In genomic region chr1:56450004-56450666, GRCh38 we compare ENCODE assay signal across 1 cellular context.
TF ChIP-seq lines count a peak whose summit lies in the region.

No MANE protein-coding gene starts in this region.

TF ChIP-seq in HepG2, 621 proteins besides CTCF, POLR2A, EP300 and RAD21 (continued from another document and continues in another):
- TF ChIP-seq, protein P1, sequence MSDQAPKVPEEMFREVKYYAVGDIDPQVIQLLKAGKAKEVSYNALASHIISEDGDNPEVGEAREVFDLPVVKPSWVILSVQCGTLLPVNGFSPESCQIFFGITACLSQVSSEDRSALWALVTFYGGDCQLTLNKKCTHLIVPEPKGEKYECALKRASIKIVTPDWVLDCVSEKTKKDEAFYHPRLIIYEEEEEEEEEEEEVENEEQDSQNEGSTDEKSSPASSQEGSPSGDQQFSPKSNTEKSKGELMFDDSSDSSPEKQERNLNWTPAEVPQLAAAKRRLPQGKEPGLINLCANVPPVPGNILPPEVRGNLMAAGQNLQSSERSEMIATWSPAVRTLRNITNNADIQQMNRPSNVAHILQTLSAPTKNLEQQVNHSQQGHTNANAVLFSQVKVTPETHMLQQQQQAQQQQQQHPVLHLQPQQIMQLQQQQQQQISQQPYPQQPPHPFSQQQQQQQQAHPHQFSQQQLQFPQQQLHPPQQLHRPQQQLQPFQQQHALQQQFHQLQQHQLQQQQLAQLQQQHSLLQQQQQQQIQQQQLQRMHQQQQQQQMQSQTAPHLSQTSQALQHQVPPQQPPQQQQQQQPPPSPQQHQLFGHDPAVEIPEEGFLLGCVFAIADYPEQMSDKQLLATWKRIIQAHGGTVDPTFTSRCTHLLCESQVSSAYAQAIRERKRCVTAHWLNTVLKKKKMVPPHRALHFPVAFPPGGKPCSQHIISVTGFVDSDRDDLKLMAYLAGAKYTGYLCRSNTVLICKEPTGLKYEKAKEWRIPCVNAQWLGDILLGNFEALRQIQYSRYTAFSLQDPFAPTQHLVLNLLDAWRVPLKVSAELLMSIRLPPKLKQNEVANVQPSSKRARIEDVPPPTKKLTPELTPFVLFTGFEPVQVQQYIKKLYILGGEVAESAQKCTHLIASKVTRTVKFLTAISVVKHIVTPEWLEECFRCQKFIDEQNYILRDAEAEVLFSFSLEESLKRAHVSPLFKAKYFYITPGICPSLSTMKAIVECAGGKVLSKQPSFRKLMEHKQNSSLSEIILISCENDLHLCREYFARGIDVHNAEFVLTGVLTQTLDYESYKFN (CRISPR knock-in tag; conservative IDR thresholded peaks at IDR 0.05) = peak; percentile 56
- no peak for TF ChIP-seq CCAR2 (optimal IDR thresholded peaks at IDR 0.05; ENCODE audit: low read depth, low read length)
- no peak for TF ChIP-seq MYC (CRISPR knock-in tag; IDR thresholded peaks at IDR 0.05; ENCODE audit: borderline replicate concordance)
- no peak for TF ChIP-seq ZNF557 (CRISPR knock-in tag; IDR thresholded peaks at IDR 0.05)
- TF ChIP-seq MED8 (CRISPR knock-in tag; IDR thresholded peaks at IDR 0.05; ENCODE audit: insufficient replicate concordance) = no peak
- no peak for TF ChIP-seq ZHX2 (IDR thresholded peaks at IDR 0.05; ENCODE audit: low read depth)
- no peak for TF ChIP-seq ZHX2 (CRISPR knock-in tag; IDR thresholded peaks at IDR 0.05; ENCODE audit: borderline replicate concordance)
- no peak for TF ChIP-seq ZNF441 (CRISPR knock-in tag; IDR thresholded peaks at IDR 0.05; ENCODE audit: borderline replicate concordance)
- 0 out of 2 replicates have a peak, but pooled peaks have one; percentile 21 for TF ChIP-seq ZNF746 (CRISPR knock-in tag; IDR thresholded peaks at IDR 0.05)
- no peak for TF ChIP-seq RFXANK (CRISPR knock-in tag; IDR thresholded peaks at IDR 0.05)
- no peak for TF ChIP-seq SATB2 (CRISPR knock-in tag; IDR thresholded peaks at IDR 0.05)
- peak; percentile 39; the same call in 1 of the 2 replicates for TF ChIP-seq SP4 (CRISPR knock-in tag; IDR thresholded peaks at IDR 0.05)
- no peak for TF ChIP-seq ZNF83 (CRISPR knock-in tag; IDR thresholded peaks at IDR 0.05; ENCODE audit: borderline replicate concordance)
- TF ChIP-seq KDM4B (CRISPR knock-in tag; IDR thresholded peaks at IDR 0.05) = no peak
- TF ChIP-seq, protein P2, sequence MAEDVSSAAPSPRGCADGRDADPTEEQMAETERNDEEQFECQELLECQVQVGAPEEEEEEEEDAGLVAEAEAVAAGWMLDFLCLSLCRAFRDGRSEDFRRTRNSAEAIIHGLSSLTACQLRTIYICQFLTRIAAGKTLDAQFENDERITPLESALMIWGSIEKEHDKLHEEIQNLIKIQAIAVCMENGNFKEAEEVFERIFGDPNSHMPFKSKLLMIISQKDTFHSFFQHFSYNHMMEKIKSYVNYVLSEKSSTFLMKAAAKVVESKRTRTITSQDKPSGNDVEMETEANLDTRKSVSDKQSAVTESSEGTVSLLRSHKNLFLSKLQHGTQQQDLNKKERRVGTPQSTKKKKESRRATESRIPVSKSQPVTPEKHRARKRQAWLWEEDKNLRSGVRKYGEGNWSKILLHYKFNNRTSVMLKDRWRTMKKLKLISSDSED (CRISPR knock-in tag; IDR thresholded peaks at IDR 0.05) = no peak
- no peak for TF ChIP-seq TARDBP (CRISPR knock-in tag; IDR thresholded peaks at IDR 0.05)
- TF ChIP-seq FOXA3 (CRISPR knock-in tag; IDR thresholded peaks at IDR 0.05) = peak; percentile 29
- TF ChIP-seq, protein P3, sequence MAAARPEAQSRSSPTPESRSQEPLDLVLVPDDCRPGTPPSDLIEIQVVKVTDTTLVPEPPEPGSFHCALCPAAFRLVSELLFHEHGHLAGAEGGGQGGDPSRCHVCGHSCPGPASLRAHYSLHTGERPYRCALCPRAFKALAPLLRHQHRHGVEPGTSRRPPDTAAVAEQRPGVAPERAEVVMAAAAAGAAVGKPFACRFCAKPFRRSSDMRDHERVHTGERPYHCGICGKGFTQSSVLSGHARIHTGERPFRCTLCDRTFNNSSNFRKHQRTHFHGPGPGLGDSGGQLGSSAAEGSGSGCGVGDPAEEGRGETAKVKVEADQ (CRISPR knock-in tag; IDR thresholded peaks at IDR 0.05; ENCODE audit: borderline replicate concordance) = no peak
- TF ChIP-seq ISL2 (CRISPR knock-in tag; IDR thresholded peaks at IDR 0.05) = no peak
- TF ChIP-seq NFKBIZ (CRISPR knock-in tag; IDR thresholded peaks at IDR 0.05) = no peak
- no peak for TF ChIP-seq DMAP1 (CRISPR knock-in tag; IDR thresholded peaks at IDR 0.05)
- no peak for TF ChIP-seq HIVEP1 (CRISPR knock-in tag; IDR thresholded peaks at IDR 0.05)
- TF ChIP-seq, protein P4, sequence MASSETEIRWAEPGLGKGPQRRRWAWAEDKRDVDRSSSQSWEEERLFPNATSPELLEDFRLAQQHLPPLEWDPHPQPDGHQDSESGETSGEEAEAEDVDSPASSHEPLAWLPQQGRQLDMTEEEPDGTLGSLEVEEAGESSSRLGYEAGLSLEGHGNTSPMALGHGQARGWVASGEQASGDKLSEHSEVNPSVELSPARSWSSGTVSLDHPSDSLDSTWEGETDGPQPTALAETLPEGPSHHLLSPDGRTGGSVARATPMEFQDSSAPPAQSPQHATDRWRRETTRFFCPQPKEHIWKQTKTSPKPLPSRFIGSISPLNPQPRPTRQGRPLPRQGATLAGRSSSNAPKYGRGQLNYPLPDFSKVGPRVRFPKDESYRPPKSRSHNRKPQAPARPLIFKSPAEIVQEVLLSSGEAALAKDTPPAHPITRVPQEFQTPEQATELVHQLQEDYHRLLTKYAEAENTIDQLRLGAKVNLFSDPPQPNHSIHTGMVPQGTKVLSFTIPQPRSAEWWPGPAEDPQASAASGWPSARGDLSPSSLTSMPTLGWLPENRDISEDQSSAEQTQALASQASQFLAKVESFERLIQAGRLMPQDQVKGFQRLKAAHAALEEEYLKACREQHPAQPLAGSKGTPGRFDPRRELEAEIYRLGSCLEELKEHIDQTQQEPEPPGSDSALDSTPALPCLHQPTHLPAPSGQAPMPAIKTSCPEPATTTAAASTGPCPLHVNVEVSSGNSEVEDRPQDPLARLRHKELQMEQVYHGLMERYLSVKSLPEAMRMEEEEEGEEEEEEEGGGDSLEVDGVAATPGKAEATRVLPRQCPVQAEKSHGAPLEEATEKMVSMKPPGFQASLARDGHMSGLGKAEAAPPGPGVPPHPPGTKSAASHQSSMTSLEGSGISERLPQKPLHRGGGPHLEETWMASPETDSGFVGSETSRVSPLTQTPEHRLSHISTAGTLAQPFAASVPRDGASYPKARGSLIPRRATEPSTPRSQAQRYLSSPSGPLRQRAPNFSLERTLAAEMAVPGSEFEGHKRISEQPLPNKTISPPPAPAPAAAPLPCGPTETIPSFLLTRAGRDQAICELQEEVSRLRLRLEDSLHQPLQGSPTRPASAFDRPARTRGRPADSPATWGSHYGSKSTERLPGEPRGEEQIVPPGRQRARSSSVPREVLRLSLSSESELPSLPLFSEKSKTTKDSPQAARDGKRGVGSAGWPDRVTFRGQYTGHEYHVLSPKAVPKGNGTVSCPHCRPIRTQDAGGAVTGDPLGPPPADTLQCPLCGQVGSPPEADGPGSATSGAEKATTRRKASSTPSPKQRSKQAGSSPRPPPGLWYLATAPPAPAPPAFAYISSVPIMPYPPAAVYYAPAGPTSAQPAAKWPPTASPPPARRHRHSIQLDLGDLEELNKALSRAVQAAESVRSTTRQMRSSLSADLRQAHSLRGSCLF (CRISPR knock-in tag; IDR thresholded peaks at IDR 0.05; ENCODE audit: borderline replicate concordance) = no peak
- TF ChIP-seq BATF2 (CRISPR knock-in tag; IDR thresholded peaks at IDR 0.05) = no peak
- no peak for TF ChIP-seq ZNF230 (CRISPR knock-in tag; IDR thresholded peaks at IDR 0.05)
- no peak for TF ChIP-seq ZBTB39 (CRISPR knock-in tag; IDR thresholded peaks at IDR 0.05)
- TF ChIP-seq CENPBD1 (CRISPR knock-in tag; IDR thresholded peaks at IDR 0.05; ENCODE audit: borderline replicate concordance, low read depth) = no peak
- TF ChIP-seq TFE3 (CRISPR knock-in tag; IDR thresholded peaks at IDR 0.05) = no peak
- no peak for TF ChIP-seq ZNF607 (CRISPR knock-in tag; IDR thresholded peaks at IDR 0.05; ENCODE audit: borderline replicate concordance)
- TF ChIP-seq SMAD1 (CRISPR knock-in tag; IDR thresholded peaks at IDR 0.05; ENCODE audit: borderline replicate concordance, low read depth) = no peak
- no peak for TF ChIP-seq ZSCAN12 (CRISPR knock-in tag; IDR thresholded peaks at IDR 0.05)
- no peak for TF ChIP-seq GPN1 (CRISPR knock-in tag; IDR thresholded peaks at IDR 0.05; ENCODE audit: borderline replicate concordance)
- TF ChIP-seq TCF12 (IDR thresholded peaks at IDR 0.05) = no peak
- TF ChIP-seq TCF12 (CRISPR knock-in tag; IDR thresholded peaks at IDR 0.05) = no peak
- no peak for TF ChIP-seq ZNF547 (CRISPR knock-in tag; IDR thresholded peaks at IDR 0.05)
- no peak for TF ChIP-seq RCOR2 (CRISPR knock-in tag; IDR thresholded peaks at IDR 0.05)
- TF ChIP-seq ZNF749 (CRISPR knock-in tag; IDR thresholded peaks at IDR 0.05; ENCODE audit: borderline replicate concordance) = no peak
- no peak for TF ChIP-seq BCL6 (CRISPR knock-in tag; IDR thresholded peaks at IDR 0.05)
